ENCODE assay signal across 15 cellular contexts in genomic region chr3:9787714-9788113, GRCh38. TPM values are rescaled to one million over a fixed set of nuclear protein-coding genes. Genes with fewer than 3 reads are reported as not detected.
A peak's percentile ranks its signal among the peaks of the same experiment; 100 is the strongest.
DNase-seq lines count a peak whose midpoint lies in the region; ATAC-seq and TF ChIP-seq lines count a peak whose summit lies in the region.
"Had no signal": no experiment of that assay in that cellular context is flagged by ENCODE, and none has a peak within 500 bp of the region (broad histone marks: within the 10 kb centered on the region; RNA-seq: fewer than 3 reads in every experiment).

No MANE protein-coding gene starts in this region.

- no TSS peak for BruUV-seq in Caco-2 (replicated peaks; lab: Mats Ljungman, UMichigan)

- H3K27me3 Mint-ChIP-seq in brain (no peaks in the 10 kb centered on the region), Caco-2 (ENCODE audit: insufficient read depth, unreplicated experiment) (no peaks in the 10 kb centered on the region)

- CTCF ChIA-PET in Caco-2 (lab: Charles Lee) = no interaction called here

- no peak overlapping the region for H3K4me3 ChIP-seq in left ventricle myocardium inferior
- no peak overlapping the region for H3K4me3 ChIP-seq in Caco-2 (ENCODE audit: low read depth, low read length)
- H3K4me3 ChIP-seq: SK-N-MC had no signal

- intact Hi-C loops in Right ventricle myocardium superior (cut with DNase I) = no loop called here
- intact Hi-C loops in left ventricle myocardium inferior (cut with micrococcal nuclease) = no loop called here
- intact Hi-C loops in Caco-2 (cut with micrococcal nuclease; ENCODE audit: unreplicated experiment) = no loop called here

- peak; percentile 33 for DNase-seq in Right ventricle myocardium superior
- no peak for DNase-seq in left ventricle myocardium inferior
- peak; percentile 28 for DNase-seq in stimulated activated naive CD8-positive, alpha-beta T cell treated with anti-CD3 and anti-CD28 coated beads, Interleukin-15, Interleukin-2, amounts not matched to agents 100 U/mL and 50 U/mL, for 24 hours
- DNase-seq in foreskin keratinocyte = no peak
- DNase-seq in Caco-2 = no peak
- DNase-seq: activated effector memory CD4-positive, alpha-beta T cell treated with anti-CD3 and anti-CD28 coated beads, Interleukin-2, amount 50 U/mL, for 16 hours; mammary epithelial cell; NCI-H1417 treated with DMSO at 0.1 percent for 48 hours; NCI-H446; substantia nigra had no signal

- no peaks in the 10 kb centered on the region for H3K9me3 Mint-ChIP-seq in brain
- no peaks in the 10 kb centered on the region for H3K9me3 Mint-ChIP-seq in Caco-2 (ENCODE audit: unreplicated experiment)

- H3K4me3 Mint-ChIP-seq in brain (peak overlapping the region in 1 of 5 experiments; percentile 41), Caco-2 (ENCODE audit: unreplicated experiment) (no peak overlapping the region)

- peaks cover 12% of the 10 kb centered on the region for H3K4me1 Mint-ChIP-seq in brain
- H3K4me1 Mint-ChIP-seq in Caco-2 (ENCODE audit: low read depth, unreplicated experiment) = peaks cover 12% of the 10 kb centered on the region

- TF ChIP-seq CTCF in left ventricle myocardium inferior (IDR thresholded peaks at IDR 0.05; ENCODE audit: borderline replicate concordance) (no peak), VCaP (conservative IDR thresholded peaks at IDR 0.05) (no peak), brain (conservative IDR thresholded peaks at IDR 0.05) (no peak), foreskin keratinocyte (conservative IDR thresholded peaks at IDR 0.05) (no peak), Caco-2 (IDR thresholded peaks at IDR 0.05; ENCODE audit: insufficient read depth in 1 of 2, low read depth in 1 of 2, low read length in 1 of 2, severe bottlenecking in 1 of 2, unreplicated experiment in 1 of 2) (no peak)

- no peaks in the 10 kb centered on the region for H3K27me3 ChIP-seq in left ventricle myocardium inferior (ENCODE audit: low read depth)
- H3K27me3 ChIP-seq in foreskin keratinocyte = no peaks in the 10 kb centered on the region
- no peaks in the 10 kb centered on the region for H3K27me3 ChIP-seq in Caco-2 (replicated peaks; ENCODE audit: control insufficient read depth, insufficient read depth, low read length)

- peaks cover 75% of the 10 kb centered on the region for H3K36me3 ChIP-seq in left ventricle myocardium inferior
- peaks cover 3% of the 10 kb centered on the region for H3K36me3 ChIP-seq in Caco-2 (ENCODE audit: control insufficient read depth, insufficient read depth, low read length)

- peaks cover 52% of the 10 kb centered on the region for H3K36me3 Mint-ChIP-seq in brain
- H3K36me3 Mint-ChIP-seq in Caco-2 (ENCODE audit: insufficient read depth, unreplicated experiment) = peaks cover 67% of the 10 kb centered on the region

- peaks cover 24% of the 10 kb centered on the region for H3K4me1 ChIP-seq in left ventricle myocardium inferior
- H3K4me1 ChIP-seq in foreskin keratinocyte = peaks cover 3% of the 10 kb centered on the region
- H3K4me1 ChIP-seq in Caco-2 = 0 out of 2 replicates have a peak, but pooled peaks cover 6% of the 10 kb centered on the region

- H3K27ac Mint-ChIP-seq in brain = peak overlapping the region in 4 of 5 experiments; percentile 0 to 39 (median 5)
- no peak overlapping the region for H3K27ac Mint-ChIP-seq in Caco-2 (ENCODE audit: unreplicated experiment)

- H3K27ac ChIP-seq in left ventricle myocardium inferior (replicated peaks) (no peak overlapping the region), VCaP (0 out of 2 replicates have a peak overlapping the region, but pooled peaks have one; percentile 1), foreskin keratinocyte (no peak overlapping the region)
- H3K27ac ChIP-seq: SK-N-MC had no signal

- POLR2A ChIA-PET in Caco-2 (lab: Charles Lee) = no interaction called here

- ATAC-seq in Right ventricle myocardium superior (ENCODE audit: poor library complexity) (no peak), foreskin keratinocyte (no peak), HG03565 (IDR thresholded peaks at IDR 0.05; ENCODE audit: unreplicated experiment) (no peak)
- ATAC-seq in stimulated activated naive CD8-positive, alpha-beta T cell treated with anti-CD3 and anti-CD28 coated beads, Interleukin-15, Interleukin-2, amounts not matched to agents 100 U/mL and 50 U/mL, for 24 hours = peak; percentile 65
- ATAC-seq: HepG2 had no signal

- no peaks in the 10 kb centered on the region for H3K9me3 ChIP-seq in left ventricle myocardium inferior (replicated peaks)
- no peaks in the 10 kb centered on the region for H3K9me3 ChIP-seq in Caco-2

RNA-seq across cellular contexts. Expression of gene TADA3, which starts 4.6 kb away (rescaled TPM):
- total RNA-seq in Right ventricle myocardium superior = 47.7 TPM
- total RNA-seq in left ventricle myocardium inferior = 45.3 TPM
- 83.6 TPM for polyA plus RNA-seq in brain (ENCODE audit: insufficient read depth, low read depth, low replicate concordance)
- total RNA-seq in foreskin keratinocyte = 56.0 and 56.1 TPM in 2 replicates
- polyA plus RNA-seq in foreskin keratinocyte = 63.8 and 66.4 TPM in 2 replicates
- total RNA-seq in Caco-2 (2022) = 49.2 and 49.6 TPM in 2 replicates

RNA-seq across cellular contexts. Expression of gene ARPC4, which starts 5.2 kb away (rescaled TPM):
- total RNA-seq in Right ventricle myocardium superior (62.0 TPM), left ventricle myocardium inferior (52.9 TPM), foreskin keratinocyte (140 and 146 TPM in 2 replicates), Caco-2 (2022) (158 and 160 TPM in 2 replicates)
- polyA plus RNA-seq in brain (ENCODE audit: insufficient read depth, low read depth, low replicate concordance) (113 TPM), foreskin keratinocyte (165 and 174 TPM in 2 replicates)

RNA-seq across cellular contexts. Expression of gene CAMK1, which starts 18.0 kb away (rescaled TPM):
- 12.4 TPM for total RNA-seq in Right ventricle myocardium superior
- total RNA-seq in left ventricle myocardium inferior = 12.3 TPM
- polyA plus RNA-seq in brain (ENCODE audit: insufficient read depth, low read depth, low replicate concordance) = 23.8 TPM
- total RNA-seq in foreskin keratinocyte = 6.6 and 9.3 TPM in 2 replicates
- polyA plus RNA-seq in foreskin keratinocyte = 8.7 and 10.7 TPM in 2 replicates
- total RNA-seq in Caco-2 (2022) = 9.7 and 11.9 TPM in 2 replicates

RNA-seq across cellular contexts. Expression of gene TTLL3, which starts 22.3 kb away (rescaled TPM):
- total RNA-seq in Right ventricle myocardium superior (11.1 TPM), left ventricle myocardium inferior (10.2 TPM), foreskin keratinocyte (3.0 and 5.5 TPM in 2 replicates), Caco-2 (2022) (10.3 and 13.3 TPM in 2 replicates)
- polyA plus RNA-seq in brain (ENCODE audit: insufficient read depth, low read depth, low replicate concordance) (4.8 TPM), foreskin keratinocyte (2.0 and 4.7 TPM in 2 replicates)

RNA-seq across cellular contexts. Expression of gene OGG1, which starts 38.0 kb away (rescaled TPM):
- total RNA-seq in Right ventricle myocardium superior (8.3 TPM), left ventricle myocardium inferior (9.2 TPM), foreskin keratinocyte (22.4 and 23.1 TPM in 2 replicates), Caco-2 (2022) (24.1 and 25.3 TPM in 2 replicates)
- polyA plus RNA-seq in brain (ENCODE audit: insufficient read depth, low read depth, low replicate concordance) (23.0 TPM), foreskin keratinocyte (22.4 and 25.2 TPM in 2 replicates)

Comparison
In these comparisons a context has a peak if more than half of its experiments do, and no peak if none do; other contexts are left out.
1. DNase-seq: peak in Right ventricle myocardium superior (single experiment) and stimulated activated naive CD8-positive, alpha-beta T cell treated with anti-CD3 and anti-CD28 coated beads, Interleukin-15, Interleukin-2, amounts not matched to agents 100 U/mL and 50 U/mL, for 24 hours (single experiment); none in left ventricle myocardium inferior (single experiment), foreskin keratinocyte (0 of 2) and Caco-2 (0 of 2).